ENCODE assay signal across 16 cellular contexts in genomic region chr1:169667138-169667999, GRCh38. TPM values are rescaled to one million over a fixed set of nuclear protein-coding genes. Genes with fewer than 3 reads are reported as not detected.
DNase-seq lines count a peak whose midpoint lies in the region; ATAC-seq lines count a peak whose summit lies in the region.
"Not testable (repeated sequence)": the region's sequence is repeated elsewhere in the genome, so short reads cannot be mapped to it uniquely, and the experiment has no call there.
"Had no signal": no experiment of that assay in that cellular context is flagged by ENCODE, and none has a peak within 500 bp of the region (broad histone marks: within the 10 kb centered on the region; RNA-seq: fewer than 3 reads in every experiment).

No MANE protein-coding gene starts in this region.

- H3K4me3 Mint-ChIP-seq in IgD-negative memory B cell: peak overlapping the region; percentile 68 to 84 (median 76)
- H3K4me3 Mint-ChIP-seq in T-helper 2 cell treated with Interferon-gamma antibody and Interleukin-4, amounts not matched to agents 5 μg/mL and 100 μg/mL, for 36 hours: peak overlapping the region; percentile 65
- peak overlapping the region; percentile 55 for H3K4me3 Mint-ChIP-seq in activated T-cell treated with anti-CD3 and anti-CD28 coated beads, Interleukin-2, amount 50 U/mL, for 4 hours
- H3K4me3 Mint-ChIP-seq in dendritic cell treated with granulocyte-macrophage colony-stimulating factor and Interleukin-4, amounts not matched to agents 40 ng/mL and 50 ng/mL, for 4 days: peak overlapping the region; percentile 49
- H3K4me3 Mint-ChIP-seq in stimulated activated naive CD8-positive, alpha-beta T cell treated with anti-CD3 and anti-CD28 coated beads, Interleukin-15, Interleukin-2, amounts not matched to agents 100 ng/mL and 50 ng/mL, for 24 hours: peak overlapping the region; percentile 81

- DNase-seq in T-helper 2 cell treated with Interferon-gamma antibody and Interleukin-4, amounts not matched to agents 5 μg/mL and 100 μg/mL, for 36 hours (ENCODE audit: low spot score); activated T-cell treated with anti-CD3 and anti-CD28 coated beads, Interleukin-2, amount 50 U/mL, for 4 hours: not testable (repeated sequence)

- intact Hi-C loops in dendritic cell treated with granulocyte-macrophage colony-stimulating factor and Interleukin-4, amounts not matched to agents 40 ng/mL and 50 ng/mL, for 4 days (cut with micrococcal nuclease): not testable (repeated sequence)

- H3K27me3 Mint-ChIP-seq in IgD-negative memory B cell; T-helper 2 cell treated with Interferon-gamma antibody and Interleukin-4, amounts not matched to agents 5 μg/mL and 100 μg/mL, for 36 hours (ENCODE audit: low read depth); activated T-cell treated with anti-CD3 and anti-CD28 coated beads, Interleukin-2, amount 50 U/mL, for 4 hours (ENCODE audit: low read depth); dendritic cell treated with granulocyte-macrophage colony-stimulating factor and Interleukin-4, amounts not matched to agents 40 ng/mL and 50 ng/mL, for 4 days; stimulated activated naive CD8-positive, alpha-beta T cell treated with anti-CD3 and anti-CD28 coated beads, Interleukin-15, Interleukin-2, amounts not matched to agents 100 ng/mL and 50 ng/mL, for 24 hours: not testable (repeated sequence)

- H3K27ac Mint-ChIP-seq in IgD-negative memory B cell: peak overlapping the region; percentile 86 to 94 (median 93)
- H3K27ac Mint-ChIP-seq in T-helper 2 cell treated with Interferon-gamma antibody and Interleukin-4, amounts not matched to agents 5 μg/mL and 100 μg/mL, for 36 hours: peak overlapping the region; percentile 91
- H3K27ac Mint-ChIP-seq in dendritic cell treated with granulocyte-macrophage colony-stimulating factor and Interleukin-4, amounts not matched to agents 40 ng/mL and 50 ng/mL, for 4 days: peak overlapping the region; percentile 73
- H3K27ac Mint-ChIP-seq in stimulated activated naive CD8-positive, alpha-beta T cell treated with anti-CD3 and anti-CD28 coated beads, Interleukin-15, Interleukin-2, amounts not matched to agents 100 ng/mL and 50 ng/mL, for 24 hours: peak overlapping the region; percentile 100

- peaks cover 36 to 53% (median 41%) of the 10 kb centered on the region in 3 donors for H3K4me1 Mint-ChIP-seq in IgD-negative memory B cell
- H3K4me1 Mint-ChIP-seq in T-helper 2 cell treated with Interferon-gamma antibody and Interleukin-4, amounts not matched to agents 5 μg/mL and 100 μg/mL, for 36 hours (ENCODE audit: low read depth): peaks cover 36% of the 10 kb centered on the region
- H3K4me1 Mint-ChIP-seq in activated T-cell treated with anti-CD3 and anti-CD28 coated beads, Interleukin-2, amount 50 U/mL, for 4 hours (ENCODE audit: low read depth): peaks cover 56% of the 10 kb centered on the region
- H3K4me1 Mint-ChIP-seq in dendritic cell treated with granulocyte-macrophage colony-stimulating factor and Interleukin-4, amounts not matched to agents 40 ng/mL and 50 ng/mL, for 4 days (ENCODE audit: low read depth): peaks cover 26% of the 10 kb centered on the region
- H3K4me1 Mint-ChIP-seq in stimulated activated naive CD8-positive, alpha-beta T cell treated with anti-CD3 and anti-CD28 coated beads, Interleukin-15, Interleukin-2, amounts not matched to agents 100 ng/mL and 50 ng/mL, for 24 hours (ENCODE audit: low read depth): peaks cover 74% of the 10 kb centered on the region

- H3K9me3 Mint-ChIP-seq in IgD-negative memory B cell; activated T-cell treated with anti-CD3 and anti-CD28 coated beads, Interleukin-2, amount 50 U/mL, for 4 hours; dendritic cell treated with granulocyte-macrophage colony-stimulating factor and Interleukin-4, amounts not matched to agents 40 ng/mL and 50 ng/mL, for 4 days; stimulated activated naive CD8-positive, alpha-beta T cell treated with anti-CD3 and anti-CD28 coated beads, Interleukin-15, Interleukin-2, amounts not matched to agents 100 ng/mL and 50 ng/mL, for 24 hours: not testable (repeated sequence)
- H3K9me3 Mint-ChIP-seq in T-helper 2 cell treated with Interferon-gamma antibody and Interleukin-4, amounts not matched to agents 5 μg/mL and 100 μg/mL, for 36 hours: peaks cover 16% of the 10 kb centered on the region

- not testable (repeated sequence) for H3K36me3 Mint-ChIP-seq in IgD-negative memory B cell; activated T-cell treated with anti-CD3 and anti-CD28 coated beads, Interleukin-2, amount 50 U/mL, for 4 hours (ENCODE audit: insufficient read depth); dendritic cell treated with granulocyte-macrophage colony-stimulating factor and Interleukin-4, amounts not matched to agents 40 ng/mL and 50 ng/mL, for 4 days (ENCODE audit: low read depth)
- H3K36me3 Mint-ChIP-seq in T-helper 2 cell treated with Interferon-gamma antibody and Interleukin-4, amounts not matched to agents 5 μg/mL and 100 μg/mL, for 36 hours (ENCODE audit: low read depth): peaks cover 18% of the 10 kb centered on the region
- H3K36me3 Mint-ChIP-seq in stimulated activated naive CD8-positive, alpha-beta T cell treated with anti-CD3 and anti-CD28 coated beads, Interleukin-15, Interleukin-2, amounts not matched to agents 100 ng/mL and 50 ng/mL, for 24 hours (ENCODE audit: low read depth): peaks cover 25% of the 10 kb centered on the region

- peak; percentile 74 for ATAC-seq in GM18498 (IDR thresholded peaks at IDR 0.05; ENCODE audit: unreplicated experiment)
- ATAC-seq in GM21367 (IDR thresholded peaks at IDR 0.05; ENCODE audit: unreplicated experiment): peak; percentile 62
- peak; percentile 59 for ATAC-seq in HG02798 (IDR thresholded peaks at IDR 0.05; ENCODE audit: poor library complexity, unreplicated experiment)
- ATAC-seq in activated T-cell treated with anti-CD3 and anti-CD28 coated beads, Interleukin-2, amount 50 U/mL, for 4 hours: peak; percentile 90 to 93

RNA-seq across cellular contexts. Expression of gene SELP, which starts 37.4 kb away (rescaled TPM):
- polyA plus RNA-seq in IgD-negative memory B cell: 2.2 TPM
- under 1 TPM; 0.35 to 0.48 (median 0.40) TPM for total RNA-seq in activated T-cell treated with anti-CD3 and anti-CD28 coated beads, Interleukin-2, amount 50 U/mL, for 4 hours
- total RNA-seq: Caco-2, epithelial cell of proximal tubule, H9, HepG2, MCF 10A, myocyte, PC-9, SJCRH30 had no signal

RNA-seq across cellular contexts. Expression of gene SELL, which starts 44.1 kb away (rescaled TPM):
- polyA plus RNA-seq in IgD-negative memory B cell: 1,261 TPM
- total RNA-seq in activated T-cell treated with anti-CD3 and anti-CD28 coated beads, Interleukin-2, amount 50 U/mL, for 4 hours: 100 to 1,000 TPM in 2 of 3 donors, 10 to 100 TPM in 1; 95.7 to 129 (median 112) TPM
- total RNA-seq: Caco-2, epithelial cell of proximal tubule, H9, MCF 10A, myocyte, SJCRH30 had no signal
